In the genomic region with DNA sequence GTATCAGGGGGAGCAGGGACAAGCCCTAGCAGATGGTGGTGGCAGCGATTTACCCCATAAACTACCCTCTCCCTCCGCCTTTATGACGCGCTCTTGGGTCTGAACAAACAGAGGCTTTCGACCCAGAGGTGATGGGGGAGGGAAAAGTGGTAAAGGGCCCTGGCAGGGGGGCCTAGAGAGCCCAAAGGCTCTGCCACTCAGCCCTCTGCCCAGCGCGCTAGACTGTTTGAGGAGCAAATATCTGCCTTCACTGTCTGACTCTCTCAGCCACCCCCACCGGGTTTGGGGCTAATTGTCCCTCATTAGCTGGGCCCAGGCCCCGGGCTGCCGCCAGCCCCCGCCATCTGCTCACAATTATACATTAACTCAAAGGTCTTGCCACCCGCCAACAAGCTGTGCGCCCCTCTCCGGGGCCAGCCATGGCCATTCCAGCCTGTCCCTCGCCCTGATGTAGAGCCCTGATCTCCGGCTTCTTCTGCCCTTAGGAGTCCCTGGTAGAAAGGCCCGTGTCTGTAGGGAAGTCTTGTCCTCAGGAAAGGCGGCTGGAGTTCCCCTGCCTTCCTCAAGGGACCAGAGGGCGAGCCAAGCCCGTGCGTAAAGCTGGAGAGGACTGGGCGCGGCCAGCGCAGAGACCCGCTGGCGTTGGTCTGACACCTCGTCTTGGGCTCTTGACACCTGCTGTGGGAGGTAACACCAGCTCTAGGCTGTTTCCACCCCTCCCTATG, we compare ENCODE assay signal across 11 cellular contexts. TPM values are rescaled to one million over a fixed set of nuclear protein-coding genes. Genes with fewer than 3 reads are reported as not detected.
A peak's percentile ranks its signal among the peaks of the same experiment; 100 is the strongest.
DNase-seq lines count a peak whose midpoint lies in the region; ATAC-seq and TF ChIP-seq lines count a peak whose summit lies in the region.
"Had no signal": no experiment of that assay in that cellular context is flagged by ENCODE, and none has a peak within 500 bp of the region (broad histone marks: within the 10 kb centered on the region; RNA-seq: fewer than 3 reads in every experiment).

No MANE protein-coding gene starts in this region.

- H3K27me3 ChIP-seq in dorsolateral prefrontal cortex = peaks cover 0 to 60% (median 25%) of the 10 kb centered on the region in 45 donors
- peaks cover 76% of the 10 kb centered on the region for H3K27me3 ChIP-seq in neural progenitor cell
- peaks cover 4% of the 10 kb centered on the region for H3K27me3 ChIP-seq in right cardiac atrium (ENCODE audit: control insufficient read depth, insufficient read depth)

- H3K9me3 ChIP-seq in neural progenitor cell (ENCODE audit: low read depth) (no peaks in the 10 kb centered on the region), right cardiac atrium (ENCODE audit: control insufficient read depth, low read length) (no peaks in the 10 kb centered on the region)
- H3K9me3 ChIP-seq: MG63 had no signal

- intact Hi-C loops in dorsolateral prefrontal cortex (cut with DNase I) = no loop called here
- intact Hi-C loops in right cardiac atrium (cut with DNase I) = no loop called here

- DNase-seq in dorsolateral prefrontal cortex (no peak), neural progenitor cell (ENCODE audit: low spot score) (peak; percentile 75), cerebellar nuclear complex (lab: John Stamatoyannopoulos, UW) (no peak), right cardiac atrium (no peak)
- DNase-seq: activated T-cell treated with anti-CD3 and anti-CD28 coated beads, Interleukin-2, amount 50 U/mL, for 72 hours; MG63; NK-92 treated with Interleukin-12 subunit alpha and Interleukin-12 subunit beta, amount 100 ng/mL, for 24 hours; stimulated activated CD8-positive, alpha-beta memory T cell treated with anti-CD3 and anti-CD28 coated beads, Interleukin-4, amount 100 ng/mL, for 48 hours had no signal

- H3K4me3 Mint-ChIP-seq in neural progenitor cell = peak overlapping the region; percentile 66
- H3K4me3 Mint-ChIP-seq: natural killer cell treated with Interleukin-12 subunit alpha and Interleukin-12 subunit beta and Interleukin-15 and Interleukin-18, amount 100 ng/mL, for 72 hours had no signal

- H4K20me1 ChIP-seq in neural progenitor cell (ENCODE audit: low read depth) = no peaks in the 10 kb centered on the region

- H3K4me3 ChIP-seq in dorsolateral prefrontal cortex = peak overlapping the region in 53 of 59 donors; percentile 7 to 61 (median 39)
- peak overlapping the region; percentile 52 for H3K4me3 ChIP-seq in neural progenitor cell
- H3K4me3 ChIP-seq in right cardiac atrium (ENCODE audit: low read length) = no peak overlapping the region
- H3K4me3 ChIP-seq: MG63 had no signal

- H3K4me1 ChIP-seq in neural progenitor cell (peaks cover 9% of the 10 kb centered on the region), right cardiac atrium (ENCODE audit: control insufficient read depth, insufficient read depth, low read length) (no peaks in the 10 kb centered on the region)

- no peak overlapping the region for H3K27ac Mint-ChIP-seq in neural progenitor cell
- H3K27ac Mint-ChIP-seq: activated T-cell treated with anti-CD3 and anti-CD28 coated beads, Interleukin-2, amount 50 U/mL, for 72 hours; natural killer cell treated with Interleukin-12 subunit alpha and Interleukin-12 subunit beta and Interleukin-15 and Interleukin-18, amount 100 ng/mL, for 72 hours had no signal

- H3K36me3 ChIP-seq in neural progenitor cell = no peaks in the 10 kb centered on the region
- H3K36me3 ChIP-seq: MG63 had no signal

- TF ChIP-seq CTCF in dorsolateral prefrontal cortex (IDR thresholded peaks at IDR 0.05 in 54 of 56, conservative IDR thresholded peaks at IDR 0.05 in 2 of 56; ENCODE audit: low read depth in 1 of 56, partially characterized antibody in 56 of 56) (no peak), neural progenitor cell (IDR thresholded peaks at IDR 0.05) (peak; percentile 23)

- peak overlapping the region; percentile 89 for H3K4me2 ChIP-seq in neural progenitor cell

- no peaks in the 10 kb centered on the region for H3K79me2 ChIP-seq in neural progenitor cell (ENCODE audit: low read depth)

- WGBS in right cardiac atrium = 8% methylated on average over 27 of the region's 27 CpGs

- H3K27ac ChIP-seq in dorsolateral prefrontal cortex (no peak overlapping the region), neural progenitor cell (no peak overlapping the region), right cardiac atrium (ENCODE audit: low read length) (no peak overlapping the region)
- H3K27ac ChIP-seq: epithelial cell of prostate had no signal

- H3K9me3 Mint-ChIP-seq in neural progenitor cell = no peaks in the 10 kb centered on the region
- H3K9me3 Mint-ChIP-seq: activated T-cell treated with anti-CD3 and anti-CD28 coated beads, Interleukin-2, amount 50 U/mL, for 72 hours; natural killer cell treated with Interleukin-12 subunit alpha and Interleukin-12 subunit beta and Interleukin-15 and Interleukin-18, amount 100 ng/mL, for 72 hours had no signal

- H2AFZ ChIP-seq in neural progenitor cell (replicated peaks) = peak overlapping the region; percentile 29

- peaks cover 40% of the 10 kb centered on the region for H3K27me3 Mint-ChIP-seq in neural progenitor cell (ENCODE audit: insufficient read depth, low read depth)

- H3F3A ChIP-seq in neural progenitor cell (ENCODE audit: low read depth) = peaks cover 4% of the 10 kb centered on the region

- no peaks in the 10 kb centered on the region for H3K4me1 Mint-ChIP-seq in neural progenitor cell

- H3K9ac ChIP-seq in neural progenitor cell = no peak overlapping the region

- H3K36me3 Mint-ChIP-seq in neural progenitor cell = no peaks in the 10 kb centered on the region
- H3K36me3 Mint-ChIP-seq: natural killer cell treated with Interleukin-12 subunit alpha and Interleukin-12 subunit beta and Interleukin-15 and Interleukin-18, amount 100 ng/mL, for 72 hours had no signal

- peak; percentile 44 for ATAC-seq in HG02759 (IDR thresholded peaks at IDR 0.05; ENCODE audit: unreplicated experiment)
- no peak for ATAC-seq in right cardiac atrium
- ATAC-seq: activated T-cell treated with anti-CD3 and anti-CD28 coated beads, Interleukin-2, amount 50 U/mL, for 72 hours had no signal

RNA-seq across cellular contexts. Expression of a gene that starts 1.9 kb away (rescaled TPM):
- under 1 TPM in 1 of 120 experiments, not detected in 119; 0.36 TPM for total RNA-seq in dorsolateral prefrontal cortex
- total RNA-seq in neural progenitor cell (ENCODE audit: low replicate concordance) = not detected in 2 replicates
- total RNA-seq in right cardiac atrium = not detected
- not detected for polyA plus RNA-seq in right cardiac atrium
- total RNA-seq: activated T-cell treated with anti-CD3 and anti-CD28 coated beads, Interleukin-2, amount 50 U/mL, for 72 hours; natural killer cell treated with Interleukin-12 subunit alpha and Interleukin-12 subunit beta and Interleukin-15 and Interleukin-18, amount 100 ng/mL, for 72 hours had no signal

RNA-seq across cellular contexts. Expression of a gene that starts 26.3 kb away (rescaled TPM):
- 1 to 10 TPM in 80 of 120 experiments, under 1 TPM in 28, not detected in 12; 0.47 to 7.1 (median 1.5) TPM for total RNA-seq in dorsolateral prefrontal cortex
- total RNA-seq in neural progenitor cell (ENCODE audit: low replicate concordance) = 1.1 and 2.2 TPM in 2 replicates
- under 1 TPM in 3 of 4 donors, not detected in 1; 0.26 to 0.63 (median 0.45) TPM for total RNA-seq in right cardiac atrium
- polyA plus RNA-seq in right cardiac atrium = 0.09 TPM

RNA-seq across cellular contexts. Expression of a gene that starts 31.6 kb away (rescaled TPM):
- total RNA-seq in dorsolateral prefrontal cortex = 100 to 1,000 TPM in 111 of 120 experiments, 10 to 100 TPM in 9; 82.0 to 230 (median 161) TPM
- 229 and 266 TPM in 2 replicates for total RNA-seq in neural progenitor cell (ENCODE audit: low replicate concordance)
- 10 to 100 TPM; 70.4 to 88.0 (median 81.2) TPM for total RNA-seq in right cardiac atrium
- 129 TPM for polyA plus RNA-seq in right cardiac atrium

RNA-seq across cellular contexts. Expression of a gene that starts 32.2 kb away (rescaled TPM):
- total RNA-seq in dorsolateral prefrontal cortex (100 to 1,000 TPM in 101 of 120 experiments, 10 to 100 TPM in 19; 72.4 to 152 (median 112) TPM), neural progenitor cell (ENCODE audit: low replicate concordance) (146 and 154 TPM in 2 replicates), right cardiac atrium (100 to 1,000 TPM in 2 of 4 donors, 10 to 100 TPM in 2; 87.5 to 107 (median 96.9) TPM)
- 50.0 TPM for polyA plus RNA-seq in right cardiac atrium

RNA-seq across cellular contexts. Expression of a gene that starts 34.4 kb away (rescaled TPM):
- total RNA-seq in dorsolateral prefrontal cortex = 10 to 100 TPM in 118 of 120 experiments, 1 to 10 TPM in 2; 9.6 to 17.6 (median 12.6) TPM
- total RNA-seq in neural progenitor cell (ENCODE audit: low replicate concordance) = 7.1 and 13.5 TPM in 2 replicates
- total RNA-seq in right cardiac atrium = 10 to 100 TPM in 1 of 4 donors, 1 to 10 TPM in 3; 7.4 to 10.4 (median 8.1) TPM
- 3.7 TPM for polyA plus RNA-seq in right cardiac atrium
